1 cellular context compared by ENCODE assay signal in the genomic region with DNA sequence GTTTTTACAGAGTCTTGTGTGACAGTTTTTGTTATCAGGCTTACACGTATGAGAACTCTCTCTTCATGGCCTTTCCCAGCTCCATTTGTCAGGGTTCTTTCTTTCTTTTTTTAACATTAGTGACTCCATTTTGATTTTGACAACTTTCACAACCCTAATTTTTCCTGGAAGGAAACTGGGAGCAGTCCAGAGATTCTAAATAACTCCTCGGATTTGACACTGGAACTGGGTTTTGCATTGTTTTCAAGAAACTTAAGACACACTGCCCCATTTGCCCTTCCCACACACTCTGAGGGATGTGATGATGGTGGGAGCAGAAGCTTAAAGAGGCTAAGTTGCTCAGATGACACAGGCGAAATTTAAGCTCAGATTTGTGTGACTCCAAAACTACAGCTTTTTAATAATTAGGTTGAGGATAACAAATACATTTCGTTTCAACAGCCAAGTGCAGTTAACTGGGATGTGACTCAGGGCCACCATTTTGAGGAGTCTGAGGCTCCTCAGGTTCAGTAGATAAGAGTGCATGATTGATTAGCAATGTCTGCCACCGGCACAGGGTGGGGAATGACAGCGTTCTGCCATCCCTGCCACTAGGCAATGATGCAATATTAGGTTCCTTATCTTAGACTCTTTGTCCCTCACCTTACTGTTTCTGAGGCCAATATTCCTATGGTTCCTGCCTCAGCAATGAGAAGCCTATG.
TF ChIP-seq lines count a peak whose summit lies in the region.

No MANE protein-coding gene starts in this region.

TF ChIP-seq in K562, 482 proteins besides CTCF, POLR2A, EP300 and RAD21 (continued from another document):
- TF ChIP-seq NFE2L1 (tag; IDR thresholded peaks at IDR 0.05; ENCODE audit: borderline replicate concordance, low read depth) (no peak), JUND (IDR thresholded peaks at IDR 0.05; ENCODE audit: borderline replicate concordance, low read depth, low read length) (peak; percentile 79), JUND (tag; IDR thresholded peaks at IDR 0.05; ENCODE audit: borderline replicate concordance, low read depth, low read length) (peak; percentile 84; the same call in 2 of the 3 replicates), CBX2 (IDR thresholded peaks at IDR 0.05; ENCODE audit: insufficient read depth, low read length, poor library complexity, severe bottlenecking) (no peak), THRA (IDR thresholded peaks at IDR 0.05) (no peak), MED1 (CRISPR knock-in tag; IDR thresholded peaks at IDR 0.05; ENCODE audit: borderline replicate concordance) (no peak)
- TF ChIP-seq, protein P1, sequence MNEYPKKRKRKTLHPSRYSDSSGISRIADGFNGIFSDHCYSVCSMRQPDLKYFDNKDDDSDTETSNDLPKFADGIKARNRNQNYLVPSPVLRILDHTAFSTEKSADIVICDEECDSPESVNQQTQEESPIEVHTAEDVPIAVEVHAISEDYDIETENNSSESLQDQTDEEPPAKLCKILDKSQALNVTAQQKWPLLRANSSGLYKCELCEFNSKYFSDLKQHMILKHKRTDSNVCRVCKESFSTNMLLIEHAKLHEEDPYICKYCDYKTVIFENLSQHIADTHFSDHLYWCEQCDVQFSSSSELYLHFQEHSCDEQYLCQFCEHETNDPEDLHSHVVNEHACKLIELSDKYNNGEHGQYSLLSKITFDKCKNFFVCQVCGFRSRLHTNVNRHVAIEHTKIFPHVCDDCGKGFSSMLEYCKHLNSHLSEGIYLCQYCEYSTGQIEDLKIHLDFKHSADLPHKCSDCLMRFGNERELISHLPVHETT (CRISPR knock-in tag; conservative IDR thresholded peaks at IDR 0.05 in 1 of 2, IDR thresholded peaks at IDR 0.05 in 1 of 2): peak in 1 of 2 experiments; percentile 31; a peak in 1 of 4 replicates
- TF ChIP-seq, protein P2, sequence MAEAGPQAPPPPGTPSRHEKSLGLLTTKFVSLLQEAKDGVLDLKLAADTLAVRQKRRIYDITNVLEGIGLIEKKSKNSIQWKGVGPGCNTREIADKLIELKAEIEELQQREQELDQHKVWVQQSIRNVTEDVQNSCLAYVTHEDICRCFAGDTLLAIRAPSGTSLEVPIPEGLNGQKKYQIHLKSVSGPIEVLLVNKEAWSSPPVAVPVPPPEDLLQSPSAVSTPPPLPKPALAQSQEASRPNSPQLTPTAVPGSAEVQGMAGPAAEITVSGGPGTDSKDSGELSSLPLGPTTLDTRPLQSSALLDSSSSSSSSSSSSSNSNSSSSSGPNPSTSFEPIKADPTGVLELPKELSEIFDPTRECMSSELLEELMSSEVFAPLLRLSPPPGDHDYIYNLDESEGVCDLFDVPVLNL (CRISPR knock-in tag; IDR thresholded peaks at IDR 0.05; ENCODE audit: low read depth): no peak
- TF ChIP-seq, protein P3, sequence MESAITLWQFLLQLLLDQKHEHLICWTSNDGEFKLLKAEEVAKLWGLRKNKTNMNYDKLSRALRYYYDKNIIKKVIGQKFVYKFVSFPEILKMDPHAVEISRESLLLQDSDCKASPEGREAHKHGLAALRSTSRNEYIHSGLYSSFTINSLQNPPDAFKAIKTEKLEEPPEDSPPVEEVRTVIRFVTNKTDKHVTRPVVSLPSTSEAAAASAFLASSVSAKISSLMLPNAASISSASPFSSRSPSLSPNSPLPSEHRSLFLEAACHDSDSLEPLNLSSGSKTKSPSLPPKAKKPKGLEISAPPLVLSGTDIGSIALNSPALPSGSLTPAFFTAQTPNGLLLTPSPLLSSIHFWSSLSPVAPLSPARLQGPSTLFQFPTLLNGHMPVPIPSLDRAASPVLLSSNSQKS (CRISPR knock-in tag; IDR thresholded peaks at IDR 0.05): no peak
- TF ChIP-seq, protein P4, sequence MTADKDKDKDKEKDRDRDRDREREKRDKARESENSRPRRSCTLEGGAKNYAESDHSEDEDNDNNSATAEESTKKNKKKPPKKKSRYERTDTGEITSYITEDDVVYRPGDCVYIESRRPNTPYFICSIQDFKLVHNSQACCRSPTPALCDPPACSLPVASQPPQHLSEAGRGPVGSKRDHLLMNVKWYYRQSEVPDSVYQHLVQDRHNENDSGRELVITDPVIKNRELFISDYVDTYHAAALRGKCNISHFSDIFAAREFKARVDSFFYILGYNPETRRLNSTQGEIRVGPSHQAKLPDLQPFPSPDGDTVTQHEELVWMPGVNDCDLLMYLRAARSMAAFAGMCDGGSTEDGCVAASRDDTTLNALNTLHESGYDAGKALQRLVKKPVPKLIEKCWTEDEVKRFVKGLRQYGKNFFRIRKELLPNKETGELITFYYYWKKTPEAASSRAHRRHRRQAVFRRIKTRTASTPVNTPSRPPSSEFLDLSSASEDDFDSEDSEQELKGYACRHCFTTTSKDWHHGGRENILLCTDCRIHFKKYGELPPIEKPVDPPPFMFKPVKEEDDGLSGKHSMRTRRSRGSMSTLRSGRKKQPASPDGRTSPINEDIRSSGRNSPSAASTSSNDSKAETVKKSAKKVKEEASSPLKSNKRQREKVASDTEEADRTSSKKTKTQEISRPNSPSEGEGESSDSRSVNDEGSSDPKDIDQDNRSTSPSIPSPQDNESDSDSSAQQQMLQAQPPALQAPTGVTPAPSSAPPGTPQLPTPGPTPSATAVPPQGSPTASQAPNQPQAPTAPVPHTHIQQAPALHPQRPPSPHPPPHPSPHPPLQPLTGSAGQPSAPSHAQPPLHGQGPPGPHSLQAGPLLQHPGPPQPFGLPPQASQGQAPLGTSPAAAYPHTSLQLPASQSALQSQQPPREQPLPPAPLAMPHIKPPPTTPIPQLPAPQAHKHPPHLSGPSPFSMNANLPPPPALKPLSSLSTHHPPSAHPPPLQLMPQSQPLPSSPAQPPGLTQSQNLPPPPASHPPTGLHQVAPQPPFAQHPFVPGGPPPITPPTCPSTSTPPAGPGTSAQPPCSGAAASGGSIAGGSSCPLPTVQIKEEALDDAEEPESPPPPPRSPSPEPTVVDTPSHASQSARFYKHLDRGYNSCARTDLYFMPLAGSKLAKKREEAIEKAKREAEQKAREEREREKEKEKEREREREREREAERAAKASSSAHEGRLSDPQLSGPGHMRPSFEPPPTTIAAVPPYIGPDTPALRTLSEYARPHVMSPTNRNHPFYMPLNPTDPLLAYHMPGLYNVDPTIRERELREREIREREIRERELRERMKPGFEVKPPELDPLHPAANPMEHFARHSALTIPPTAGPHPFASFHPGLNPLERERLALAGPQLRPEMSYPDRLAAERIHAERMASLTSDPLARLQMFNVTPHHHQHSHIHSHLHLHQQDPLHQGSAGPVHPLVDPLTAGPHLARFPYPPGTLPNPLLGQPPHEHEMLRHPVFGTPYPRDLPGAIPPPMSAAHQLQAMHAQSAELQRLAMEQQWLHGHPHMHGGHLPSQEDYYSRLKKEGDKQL (CRISPR knock-in tag; IDR thresholded peaks at IDR 0.05; ENCODE audit: borderline replicate concordance): no peak
